Comparison of ENCODE assay signal across 28 cellular contexts in the genomic region with DNA sequence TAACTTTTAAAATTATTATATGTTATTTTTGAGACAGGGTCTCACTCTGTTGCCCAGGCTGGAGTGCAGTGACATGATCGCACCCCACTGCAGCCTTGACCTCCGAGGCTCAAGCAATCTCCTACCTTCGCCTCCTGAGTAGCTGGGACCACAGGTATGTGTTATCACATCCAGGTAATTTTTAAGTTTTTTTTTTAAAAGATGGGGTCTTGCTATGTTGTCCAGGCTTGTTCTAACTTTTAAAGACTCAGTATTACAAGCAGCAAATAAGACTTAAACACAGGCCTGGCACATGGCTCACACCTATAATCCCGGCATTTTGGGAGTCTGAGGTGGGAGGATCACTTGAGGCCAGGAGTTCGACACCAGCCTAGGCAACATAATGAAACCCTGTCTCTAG.
"Had no signal": no experiment of that assay in that cellular context is flagged by ENCODE, and none has a peak within 500 bp of the region (broad histone marks: within the 10 kb centered on the region; RNA-seq: fewer than 3 reads in every experiment).

No MANE protein-coding gene starts in this region.

- H3K4me3 Mint-ChIP-seq: dendritic cell treated with granulocyte-macrophage colony-stimulating factor and Interleukin-4, amounts not matched to agents 40 ng/mL and 50 ng/mL, for 4 days; effector memory CD8-positive, alpha-beta T cell; endodermal cell; mesothelial cell of epicardium; naive B cell had no signal

- FAIRE-seq: endometrium, islet of Langerhans, keratinocyte had no signal

- H3K4me1 Mint-ChIP-seq: endodermal cell, mesothelial cell of epicardium had no signal

- DNase-seq: colonic mucosa; cortex of kidney; effector CD8-positive, alpha-beta T cell; effector memory CD8-positive, alpha-beta T cell; endodermal cell; erythroblast; esophagus squamous epithelium; foreskin fibroblast; foreskin melanocyte; gastrocnemius medialis; glutamatergic neuron; head of caudate nucleus; heart right ventricle; hippocampal formation; left cardiac atrium; left lung; left ventricle myocardium superior; lower lobe of right lung; mesenchymal stem cell; mucosa of descending colon; naive B cell had no signal

- H3K9me3 Mint-ChIP-seq: dendritic cell treated with granulocyte-macrophage colony-stimulating factor and Interleukin-4, amounts not matched to agents 40 ng/mL and 50 ng/mL, for 4 days; effector memory CD8-positive, alpha-beta T cell; naive B cell had no signal

- H3K27me3 Mint-ChIP-seq: dendritic cell treated with granulocyte-macrophage colony-stimulating factor and Interleukin-4, amounts not matched to agents 40 ng/mL and 50 ng/mL, for 4 days; effector memory CD8-positive, alpha-beta T cell; naive B cell had no signal

- ATAC-seq: effector memory CD8-positive, alpha-beta T cell; esophagus mucosa; gastrocnemius medialis; heart right ventricle; left cardiac atrium; left lung; left ventricle myocardium superior; lower lobe of right lung; mucosa of descending colon had no signal

- H3K27me3 ChIP-seq: colonic mucosa, esophagus squamous epithelium, gastrocnemius medialis, heart right ventricle, left lung had no signal

- H3K27ac ChIP-seq: colonic mucosa, epithelial cell of prostate, esophagus squamous epithelium, gastrocnemius medialis, heart right ventricle, left lung, lower lobe of right lung had no signal

- H3K36me3 ChIP-seq: colonic mucosa, gastrocnemius medialis, lower lobe of right lung had no signal

- H3K9me3 ChIP-seq: colonic mucosa, esophagus squamous epithelium, gastrocnemius medialis, left lung, lower lobe of right lung, mucosa of descending colon had no signal

- H3K27ac Mint-ChIP-seq: dendritic cell treated with granulocyte-macrophage colony-stimulating factor and Interleukin-4, amounts not matched to agents 40 ng/mL and 50 ng/mL, for 4 days; endodermal cell; mesothelial cell of epicardium had no signal

- H3K4me3 ChIP-seq: colonic mucosa, esophagus squamous epithelium, gastrocnemius medialis, heart right ventricle, left lung, lower lobe of right lung, mucosa of descending colon had no signal

- H3K4me1 ChIP-seq: colonic mucosa, esophagus squamous epithelium, gastrocnemius medialis, heart right ventricle, left lung, lower lobe of right lung had no signal
